8 cellular contexts compared by ENCODE assay signal in the genomic region with DNA sequence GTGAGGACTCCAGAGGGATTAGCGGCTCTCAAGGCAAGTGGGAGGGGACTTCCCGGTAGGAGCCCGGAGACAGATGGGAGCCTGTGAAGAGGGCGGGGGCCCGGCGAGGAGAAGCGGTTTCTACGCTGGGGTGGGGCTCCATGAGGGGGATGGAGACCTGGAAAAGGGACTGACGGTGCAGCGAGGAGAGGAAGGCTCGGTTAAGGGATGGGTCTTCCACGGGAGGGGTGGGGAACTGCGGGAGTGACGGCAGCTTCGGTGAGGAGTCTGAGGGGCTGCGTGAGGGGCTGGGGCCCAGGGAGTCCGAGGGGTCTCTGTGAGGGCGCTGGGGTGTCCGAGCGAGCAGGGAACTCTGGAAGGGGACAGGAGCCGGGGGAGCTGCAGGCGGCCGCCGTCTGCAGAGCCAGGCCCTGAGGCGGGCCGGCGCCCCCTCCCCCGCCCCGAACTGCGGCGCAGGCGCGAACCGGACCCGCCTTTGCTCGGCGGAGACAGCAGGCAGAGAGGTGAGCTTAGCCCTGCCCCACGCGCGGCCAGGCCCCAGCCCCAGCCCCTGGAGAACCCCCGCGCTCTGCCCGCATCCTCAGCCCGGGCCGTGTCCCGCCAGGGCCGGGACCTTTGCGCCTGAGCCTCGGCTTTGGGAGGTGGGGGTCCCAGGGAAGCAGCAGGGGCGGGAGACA. TPM values are rescaled to one million over a fixed set of nuclear protein-coding genes. Genes with fewer than 3 reads are reported as not detected.
A peak's percentile ranks its signal among the peaks of the same experiment; 100 is the strongest.
DNase-seq lines count a peak whose midpoint lies in the region; ATAC-seq, FAIRE-seq and TF ChIP-seq lines count a peak whose summit lies in the region.

A gene with protein sequence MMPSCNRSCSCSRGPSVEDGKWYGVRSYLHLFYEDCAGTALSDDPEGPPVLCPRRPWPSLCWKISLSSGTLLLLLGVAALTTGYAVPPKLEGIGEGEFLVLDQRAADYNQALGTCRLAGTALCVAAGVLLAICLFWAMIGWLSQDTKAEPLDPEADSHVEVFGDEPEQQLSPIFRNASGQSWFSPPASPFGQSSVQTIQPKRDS (plus strand): TSS at position 472 of the 677 bp plus-strand sequence. CDS start 2,533 bp downstream, outside the sequence.

- H3K4me1 Mint-ChIP-seq in HFFc6 (ENCODE audit: low read depth) (peaks cover 21% of the 10 kb centered on the region), nephron (peaks cover 10% of the 10 kb centered on the region)

- H3K9me3 Mint-ChIP-seq in HFFc6: peaks cover 35% of the 10 kb centered on the region
- H3K9me3 Mint-ChIP-seq in nephron: no peaks in the 10 kb centered on the region

- H3K27me3 Mint-ChIP-seq in HFFc6 (ENCODE audit: insufficient read depth) (peaks cover 6% of the 10 kb centered on the region), nephron (ENCODE audit: low read depth) (no peaks in the 10 kb centered on the region)

- H3K4me3 Mint-ChIP-seq in HFFc6: peak within 1 kb of the TSS; percentile 94
- H3K4me3 Mint-ChIP-seq in nephron: peak within 1 kb of the TSS; percentile 87 to 93 (median 93)

- H3K36me3 Mint-ChIP-seq in HFFc6 (ENCODE audit: low read depth): peaks cover 31% of the 10 kb centered on the region
- H3K36me3 Mint-ChIP-seq in nephron (ENCODE audit: low read depth): peaks cover 19% of the 10 kb centered on the region

- no peak for ATAC-seq in GM19397 (IDR thresholded peaks at IDR 0.05; ENCODE audit: unreplicated experiment)

- in situ Hi-C loops in G401 (cut with HindIII; ENCODE audit: low sequenced_read_pairs): no loop called here

- TF ChIP-seq CTCF in HFFc6 (IDR thresholded peaks at IDR 0.05): no peak
- TF ChIP-seq CTCF in nephron (IDR thresholded peaks at IDR 0.05; ENCODE audit: unreplicated experiment in 3 of 3): no peak

- no peak for FAIRE-seq in frontal cortex (lab: Jason Lieb, UNC)

- peak; percentile 81 for DNase-seq in G401 (ENCODE audit: low spot score)
- peak; percentile 41 for DNase-seq in HFFc6
- DNase-seq in NCI-H345 (lab: John Stamatoyannopoulos, UW): peak; percentile 84
- peak; percentile 41 for DNase-seq in activated naive CD4-positive, alpha-beta T cell treated with anti-CD3 and anti-CD28 coated beads, Interleukin-2, amount 50 U/mL, for 16 hours
- peak; percentile 75 to 76 for DNase-seq in frontal cortex (ENCODE audit: low spot score in 2 of 2)
- DNase-seq in globus pallidus (ENCODE audit: low spot score): no peak

- peak within 1 kb of the TSS; percentile 86 for H3K27ac Mint-ChIP-seq in HFFc6
- H3K27ac Mint-ChIP-seq in nephron: peak within 1 kb of the TSS; percentile 93 to 99 (median 99)

RNA-seq across cellular contexts. Expression of the gene that starts here (rescaled TPM):
- 65.9 and 70.0 TPM in 2 replicates for total RNA-seq in G401 (2014; rRNA removed; shearing (Covaris generic))
- total RNA-seq in HFFc6 (2021; fragmentation: NEBNext Ultra II Directional; extraction: Animal tissue kit (Norgen Biotek cat#: 25700)): 10 to 100 TPM; 61.1 to 76.6 (median 65.4) TPM
- total RNA-seq in frontal cortex: 26.1 TPM
